In genomic region chr18:70423120-70423519, GRCh38 we compare ENCODE assay signal across 17 cellular contexts.
DNase-seq lines count a peak whose midpoint lies in the region; ATAC-seq and TF ChIP-seq lines count a peak whose summit lies in the region.
"Had no signal": no experiment of that assay in that cellular context is flagged by ENCODE, and none has a peak within 500 bp of the region (broad histone marks: within the 10 kb centered on the region; RNA-seq: fewer than 3 reads in every experiment).

No MANE protein-coding gene starts in this region.

- no peak overlapping the region for H2BK12ac ChIP-seq in H9 (ENCODE audit: insufficient read length, low read depth, low read length)

- H3K23me2 ChIP-seq in H9 (ENCODE audit: insufficient read length, low read depth, low read length, poor library complexity, severe bottlenecking): no peaks in the 10 kb centered on the region

- H3K4me3 ChIP-seq in RWPE2 (ENCODE audit: severe bottlenecking) (no peak overlapping the region), skin epidermis (no peak overlapping the region)
- H3K4me3 ChIP-seq: MG63 had no signal

- H3K4me3 Mint-ChIP-seq in H9 (no peak overlapping the region), T-helper 17 cell (no peak overlapping the region)
- H3K4me3 Mint-ChIP-seq: activated CD8-positive, alpha-beta memory T cell treated with anti-CD3 and anti-CD28 coated beads, Interleukin-2, amount 10 ng/mL, durations not matched to agents 7 days and 5 days; activated naive CD4-positive, alpha-beta T cell treated with anti-CD3 and anti-CD28 coated beads for 36 hours; CD4-positive, alpha-beta T cell had no signal

- H3K79me1 ChIP-seq in H9 (ENCODE audit: insufficient read depth, low read depth, low read length, poor library complexity, severe bottlenecking): no peaks in the 10 kb centered on the region

- H4K20me1 ChIP-seq in H9 (ENCODE audit: control insufficient read depth, insufficient read depth, insufficient read length): no peaks in the 10 kb centered on the region

- H3K18ac ChIP-seq in H9 (ENCODE audit: insufficient read length, low read depth, low read length): no peak overlapping the region

- no peak overlapping the region for H4K91ac ChIP-seq in H9 (ENCODE audit: insufficient read length, low read depth, low read length)

- no peak overlapping the region for H3K4ac ChIP-seq in H9 (ENCODE audit: low read depth, low read length)

- H2BK120ac ChIP-seq in H9 (ENCODE audit: low read depth, low read length, poor library complexity, severe bottlenecking): no peak overlapping the region

- H3K27me3 ChIP-seq in H9 (ENCODE audit: insufficient read depth, low read length) (no peaks in the 10 kb centered on the region), RWPE2 (ENCODE audit: insufficient read depth, poor library complexity, severe bottlenecking) (no peaks in the 10 kb centered on the region)
- H3K27me3 ChIP-seq: foreskin keratinocyte, MG63 had no signal

- no peak overlapping the region for H4K8ac ChIP-seq in H9 (replicated peaks; ENCODE audit: insufficient read length, low read depth, low read length)

- DNase-seq in H9 (no peak), RWPE2 (ENCODE audit: low spot score) (no peak), epithelial cell of prostate (ENCODE audit: low read depth, low spot score) (no peak), T-helper 17 cell (no peak), NCI-H774 (lab: John Stamatoyannopoulos, UW) (no peak)
- DNase-seq in stimulated activated CD4-positive, alpha-beta T cell treated with anti-CD3 and anti-CD28 coated beads, Interleukin-2, amount 100 ng/mL, for 48 hours: no peak
- DNase-seq: activated CD4-positive, CD25-positive, alpha-beta regulatory T cell; activated CD8-positive, alpha-beta memory T cell treated with anti-CD3 and anti-CD28 coated beads, Interleukin-2, amount 10 ng/mL, durations not matched to agents 7 days and 5 days; activated naive CD4-positive, alpha-beta T cell treated with anti-CD3 and anti-CD28 coated beads for 36 hours; CD4-positive, alpha-beta T cell; effector CD8-positive, alpha-beta T cell; MG63; NCI-H187; stimulated activated naive CD4-positive, alpha-beta T cell had no signal

- H3K23ac ChIP-seq in H9 (ENCODE audit: insufficient read length, low read depth, low read length): no peak overlapping the region

- no peaks in the 10 kb centered on the region for H3K36me3 Mint-ChIP-seq in H9 (ENCODE audit: insufficient read depth in 1 of 3, low read depth in 3 of 3)
- H3K36me3 Mint-ChIP-seq in T-helper 17 cell (ENCODE audit: low read depth): peaks cover 4% of the 10 kb centered on the region
- H3K36me3 Mint-ChIP-seq: activated CD8-positive, alpha-beta memory T cell treated with anti-CD3 and anti-CD28 coated beads, Interleukin-2, amount 10 ng/mL, durations not matched to agents 7 days and 5 days had no signal

- no peak overlapping the region for H2BK5ac ChIP-seq in H9 (ENCODE audit: insufficient read length, low read length)

- H4K5ac ChIP-seq in H9 (ENCODE audit: insufficient read length, low read depth, low read length): no peak overlapping the region

- no peak overlapping the region for H3K9ac ChIP-seq in H9 (ENCODE audit: extremely low read depth, insufficient read length, low read length)

- H3K36me3 ChIP-seq in RWPE2 (ENCODE audit: low read depth): no peaks in the 10 kb centered on the region
- H3K36me3 ChIP-seq: MG63 had no signal

- no peak overlapping the region for H3T11ph ChIP-seq in H9 (ENCODE audit: low read length)

- no peaks in the 10 kb centered on the region for H3K79me2 ChIP-seq in H9 (ENCODE audit: insufficient read depth, low read length)

- H3K9me3 ChIP-seq in H9 (ENCODE audit: control insufficient read depth, low read depth, low read length) (no peaks in the 10 kb centered on the region), RWPE2 (ENCODE audit: severe bottlenecking) (peaks cover 2% of the 10 kb centered on the region), T-helper 17 cell (ENCODE audit: control insufficient read depth, low read length, poor library complexity, severe bottlenecking) (no peaks in the 10 kb centered on the region)

- no peak overlapping the region for H2BK15ac ChIP-seq in H9 (ENCODE audit: low read depth, low read length)

- no peak overlapping the region for H3K4me2 ChIP-seq in H9 (ENCODE audit: insufficient read depth, insufficient read length, low read length)

- no peak for ATAC-seq in RWPE2 (ENCODE audit: low read depth)
- ATAC-seq in T-helper 17 cell: no peak
- no peak for ATAC-seq in GM19452 (IDR thresholded peaks at IDR 0.05; ENCODE audit: unreplicated experiment)
- ATAC-seq: activated CD8-positive, alpha-beta memory T cell treated with anti-CD3 and anti-CD28 coated beads, Interleukin-2, amount 10 ng/mL, durations not matched to agents 7 days and 5 days had no signal

- no CpG with 5 or more reads among the region's 5 CpGs for WGBS in H9 (ENCODE audit: extremely low coverage, insufficient read length, low lambda C conversion rate)

- peaks cover 3% of the 10 kb centered on the region; the same call in 1 of the 2 replicates for H3K4me1 ChIP-seq in H9 (ENCODE audit: insufficient read depth, low read length)
- H3K4me1 ChIP-seq in RWPE2 (ENCODE audit: insufficient read depth, poor library complexity, severe bottlenecking): peaks cover 50% of the 10 kb centered on the region

- no peaks in the 10 kb centered on the region for H3K9me3 Mint-ChIP-seq in H9
- H3K9me3 Mint-ChIP-seq: activated naive CD4-positive, alpha-beta T cell treated with anti-CD3 and anti-CD28 coated beads for 36 hours; CD4-positive, alpha-beta T cell had no signal

- H2BK20ac ChIP-seq in H9 (ENCODE audit: low read depth, low read length, poor library complexity, severe bottlenecking): no peak overlapping the region

- H3K27ac ChIP-seq in H9 (ENCODE audit: insufficient read length, low read depth, low read length) (no peak overlapping the region), RWPE2 (ENCODE audit: poor library complexity, severe bottlenecking) (peak overlapping the region; percentile 89), epithelial cell of prostate (peak overlapping the region; percentile 97), skin epidermis (peak overlapping the region in 18 of 21 experiments; percentile 11 to 79 (median 57))

- H3K56ac ChIP-seq in H9 (ENCODE audit: insufficient read length, low read depth, low read length): no peak overlapping the region

- H3K14ac ChIP-seq in H9 (ENCODE audit: insufficient read depth, low read length): no peak overlapping the region

- no peak for TF ChIP-seq CTCF in H9 (conservative IDR thresholded peaks at IDR 0.05)
- no peak for TF ChIP-seq CTCF in RWPE2 (IDR thresholded peaks at IDR 0.05; ENCODE audit: poor library complexity, severe bottlenecking)

- H2AK5ac ChIP-seq in H9 (ENCODE audit: insufficient read length, low read length): no peak overlapping the region

- H2AFZ ChIP-seq in H9 (ENCODE audit: low read length): no peak overlapping the region

- H3K27me3 Mint-ChIP-seq in H9 (ENCODE audit: low read depth) (no peaks in the 10 kb centered on the region), T-helper 17 cell (peaks cover 10% of the 10 kb centered on the region)

- H3K4me1 Mint-ChIP-seq in H9: peaks cover 29 to 31% of the 10 kb centered on the region in 2 experiments
- H3K4me1 Mint-ChIP-seq in T-helper 17 cell: peaks cover 5% of the 10 kb centered on the region

- H3K27ac Mint-ChIP-seq in H9 (peak overlapping the region; percentile 10 to 65 (median 27); a peak in 4 of 7 replicates), T-helper 17 cell (no peak overlapping the region)
- H3K27ac Mint-ChIP-seq: activated CD8-positive, alpha-beta memory T cell treated with anti-CD3 and anti-CD28 coated beads, Interleukin-2, amount 10 ng/mL, durations not matched to agents 7 days and 5 days; activated naive CD4-positive, alpha-beta T cell treated with anti-CD3 and anti-CD28 coated beads for 36 hours; CD4-positive, alpha-beta T cell had no signal
